Comparison of ENCODE assay signal across 13 cellular contexts in the genomic region with DNA sequence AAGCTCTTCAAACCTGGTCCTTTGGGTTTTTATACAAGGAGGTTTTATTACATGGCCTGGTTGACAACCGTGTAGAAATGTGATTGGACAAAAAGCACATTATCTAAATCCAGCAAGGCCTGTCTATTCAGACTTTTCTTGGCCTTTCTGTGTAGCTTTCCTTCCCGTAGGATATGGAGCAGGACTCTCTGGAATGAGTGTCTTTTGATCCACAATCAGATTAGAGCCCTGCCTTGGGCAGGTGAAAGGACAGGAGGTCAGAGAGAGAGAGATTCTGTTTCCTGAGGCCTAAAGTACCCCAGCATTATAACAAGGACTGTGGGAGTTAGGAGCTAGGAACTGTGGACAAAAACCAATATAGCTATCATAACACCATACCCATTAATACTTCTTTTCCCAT.
DNase-seq lines count a peak whose midpoint lies in the region; ATAC-seq and TF ChIP-seq lines count a peak whose summit lies in the region.
"Had no signal": no experiment of that assay in that cellular context is flagged by ENCODE, and none has a peak within 500 bp of the region (broad histone marks: within the 10 kb centered on the region; RNA-seq: fewer than 3 reads in every experiment).

No MANE protein-coding gene starts in this region.

- no peak for DNase-seq in CD4-positive, CD25-positive, alpha-beta regulatory T cell
- DNase-seq in natural killer cell, result no peak
- DNase-seq in DMS79 treated with DMSO at 0.1 percent for 48 hours (lab: John Stamatoyannopoulos, UW), result no peak
- DNase-seq in AG08395 (ENCODE audit: low spot score), result no peak
- DNase-seq: activated CD4-positive, alpha-beta T cell treated with anti-CD3 and anti-CD28 coated beads, Interleukin-2, amount 50 U/mL, for 1 hour; GF-D8; KBM-7; NCI-H1417 treated with DMSO at 0.1 percent for 48 hours; upper lobe of right lung had no signal

- no peaks in the 10 kb centered on the region for H3K27me3 Mint-ChIP-seq in CD4-positive, CD25-positive, alpha-beta regulatory T cell
- H3K27me3 Mint-ChIP-seq in activated T-helper 17 cell treated with anti-CD3 and anti-CD28 coated beads, Interleukin-2, amount 50 U/mL, for 72 hours, result no peaks in the 10 kb centered on the region
- H3K27me3 Mint-ChIP-seq in natural killer cell (ENCODE audit: low read depth in 2 of 2), result no peaks in the 10 kb centered on the region

- no peaks in the 10 kb centered on the region for H3K36me3 ChIP-seq in CD4-positive, CD25-positive, alpha-beta regulatory T cell (ENCODE audit: control insufficient read depth, insufficient read depth, low read length)
- H3K36me3 ChIP-seq: upper lobe of right lung had no signal

- H3K9me3 ChIP-seq in CD4-positive, CD25-positive, alpha-beta regulatory T cell (ENCODE audit: control insufficient read depth in 2 of 2, low read length in 2 of 2), result no peaks in the 10 kb centered on the region
- H3K9me3 ChIP-seq: upper lobe of right lung had no signal

- TF ChIP-seq CTCF in natural killer cell (IDR thresholded peaks at IDR 0.05), result no peak

- peak overlapping the region in 2 of 3 donors; percentile 81 to 92 for H3K27ac Mint-ChIP-seq in CD4-positive, CD25-positive, alpha-beta regulatory T cell
- peak overlapping the region; percentile 95 for H3K27ac Mint-ChIP-seq in activated T-helper 17 cell treated with anti-CD3 and anti-CD28 coated beads, Interleukin-2, amount 50 U/mL, for 72 hours
- H3K27ac Mint-ChIP-seq in natural killer cell, result peak overlapping the region; percentile 96 to 100

- H3K4me3 Mint-ChIP-seq in CD4-positive, CD25-positive, alpha-beta regulatory T cell, result peak overlapping the region in 2 of 4 donors; percentile 27 to 58
- H3K4me3 Mint-ChIP-seq in activated T-helper 17 cell treated with anti-CD3 and anti-CD28 coated beads, Interleukin-2, amount 50 U/mL, for 72 hours, result peak overlapping the region; percentile 54
- H3K4me3 Mint-ChIP-seq in natural killer cell, result peak overlapping the region; percentile 93

- H3K4me1 ChIP-seq in CD4-positive, CD25-positive, alpha-beta regulatory T cell (ENCODE audit: control insufficient read depth, insufficient read depth, low read length, poor library complexity, severe bottlenecking), result peaks cover 29% of the 10 kb centered on the region

- ATAC-seq in CD4-positive, CD25-positive, alpha-beta regulatory T cell (ENCODE audit: low read depth in 2 of 2), result no peak
- ATAC-seq in activated T-helper 17 cell treated with anti-CD3 and anti-CD28 coated beads, Interleukin-2, amount 50 U/mL, for 72 hours (replicated peaks), result no peak
- ATAC-seq in natural killer cell (no peak), HG03442 (IDR thresholded peaks at IDR 0.05; ENCODE audit: unreplicated experiment) (no peak)
- ATAC-seq: Panc1, upper lobe of right lung had no signal

- H3K36me3 Mint-ChIP-seq in CD4-positive, CD25-positive, alpha-beta regulatory T cell, result peaks cover 7% of the 10 kb centered on the region
- no peaks in the 10 kb centered on the region for H3K36me3 Mint-ChIP-seq in activated T-helper 17 cell treated with anti-CD3 and anti-CD28 coated beads, Interleukin-2, amount 50 U/mL, for 72 hours (ENCODE audit: low read depth)
- peaks cover 6% of the 10 kb centered on the region for H3K36me3 Mint-ChIP-seq in natural killer cell

- H3K27ac ChIP-seq in CD4-positive, CD25-positive, alpha-beta regulatory T cell (ENCODE audit: insufficient read depth, low read length, poor library complexity, severe bottlenecking), result no peak overlapping the region
- H3K27ac ChIP-seq: upper lobe of right lung had no signal

- intact Hi-C loops in natural killer cell (cut with micrococcal nuclease), result no loop called here

- H3K27me3 ChIP-seq in CD4-positive, CD25-positive, alpha-beta regulatory T cell (ENCODE audit: control insufficient read depth, insufficient read depth, low read length), result no peaks in the 10 kb centered on the region
- H3K27me3 ChIP-seq: upper lobe of right lung had no signal

- H3K4me3 ChIP-seq in CD4-positive, CD25-positive, alpha-beta regulatory T cell (ENCODE audit: low read depth, low read length), result peak overlapping the region; percentile 63
- H3K4me3 ChIP-seq in GM08714 (ENCODE audit: low read length), result peak overlapping the region; percentile 49; the same call in 1 of the 2 replicates
- H3K4me3 ChIP-seq: upper lobe of right lung had no signal

- no peaks in the 10 kb centered on the region for H3K9me3 Mint-ChIP-seq in CD4-positive, CD25-positive, alpha-beta regulatory T cell
- no peaks in the 10 kb centered on the region for H3K9me3 Mint-ChIP-seq in activated T-helper 17 cell treated with anti-CD3 and anti-CD28 coated beads, Interleukin-2, amount 50 U/mL, for 72 hours
- H3K9me3 Mint-ChIP-seq in natural killer cell, result no peaks in the 10 kb centered on the region

- H3K4me1 Mint-ChIP-seq in CD4-positive, CD25-positive, alpha-beta regulatory T cell, result peaks cover 32 to 64% (median 54%) of the 10 kb centered on the region in 4 donors
- peaks cover 34% of the 10 kb centered on the region for H3K4me1 Mint-ChIP-seq in activated T-helper 17 cell treated with anti-CD3 and anti-CD28 coated beads, Interleukin-2, amount 50 U/mL, for 72 hours
- peaks cover 34% of the 10 kb centered on the region in 2 donors for H3K4me1 Mint-ChIP-seq in natural killer cell
